Comparison of ENCODE assay signal across 8 cellular contexts in the genomic region with DNA sequence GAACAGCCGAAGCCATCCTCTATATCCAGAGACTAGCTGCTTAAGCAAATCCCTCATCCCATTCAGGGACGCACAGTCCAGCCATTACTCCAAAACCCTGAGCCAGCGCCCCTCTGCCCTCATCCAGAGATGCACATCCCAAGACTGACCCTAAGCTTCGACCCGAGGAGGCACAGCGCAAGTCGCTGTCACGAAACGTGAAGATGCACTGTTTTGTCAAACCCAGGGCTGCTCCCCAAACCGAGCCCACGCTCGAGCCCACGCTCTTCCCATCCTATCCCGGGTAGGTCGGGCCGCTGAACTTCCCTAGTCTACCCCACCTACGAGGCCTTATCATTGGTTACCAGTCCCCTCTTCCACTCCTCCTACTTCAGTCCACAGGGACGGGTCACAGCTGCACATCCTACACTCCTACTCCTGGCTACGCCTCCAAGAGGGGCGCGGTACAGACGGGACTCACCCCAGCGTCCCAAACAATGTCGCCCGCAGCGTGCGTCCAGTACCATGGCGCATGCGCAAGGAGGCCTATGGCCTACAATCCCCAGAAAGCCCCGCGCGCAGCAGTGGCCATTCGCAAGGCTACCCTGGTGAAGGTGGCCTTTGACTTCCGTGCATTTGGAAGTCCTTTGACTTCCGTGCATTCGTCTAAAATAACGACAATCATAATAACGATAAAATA. TPM values are rescaled to one million over a fixed set of nuclear protein-coding genes. Genes with fewer than 3 reads are reported as not detected.
DNase-seq lines count a peak whose midpoint lies in the region; ATAC-seq and TF ChIP-seq lines count a peak whose summit lies in the region.

A gene (minus strand): TSS at position 501 of the 679 bp plus-strand sequence. CDS start 4,395 bp downstream, outside the sequence.

- WGBS in prostate gland: under 1% methylated on average over 38 of the region's 38 CpGs

- H3K27me3 ChIP-seq in prostate gland (replicated peaks; ENCODE audit: insufficient read depth): no peaks in the 10 kb centered on the region

- TF ChIP-seq CTCF in GM10248 (IDR thresholded peaks at IDR 0.05; ENCODE audit: control extremely low read depth, extremely low read depth, low read depth, missing control alignments): no peak
- peak in 1 of 4 experiments; percentile 6 for TF ChIP-seq CTCF in prostate gland (IDR thresholded peaks at IDR 0.05)

- H3K9me3 ChIP-seq in prostate gland: no peaks in the 10 kb centered on the region

- CTCF ChIA-PET in GM10248 (lab: Yijun Ruan, JAX): no interaction called here

- ATAC-seq in left cardiac atrium (peak; percentile 100), HG02970 (IDR thresholded peaks at IDR 0.05; ENCODE audit: low FRiP score, unreplicated experiment) (no peak)

- DNase-seq in GM10248 (ENCODE audit: extremely low spot score) (peak; percentile 57), left cardiac atrium (peak; percentile 98), prostate gland (ENCODE audit: low spot score) (peak; percentile 91), ureter (ENCODE audit: low spot score) (peak; percentile 91), NCI-H2107 treated with DMSO at 0.1 percent for 48 hours (lab: John Stamatoyannopoulos, UW; ENCODE audit: unreplicated experiment) (no peak)
- DNase-seq in activated naive CD8-positive, alpha-beta T cell treated with anti-CD3 and anti-CD28 coated beads, Interleukin-2, amount 50 U/mL, for 16 hours (ENCODE audit: low read depth, low spot score): peak; percentile 73

- H3K36me3 ChIP-seq in prostate gland: no peaks in the 10 kb centered on the region

- POLR2A ChIA-PET in GM10248 (lab: Yijun Ruan, JAX): no interaction called here

- TF ChIP-seq POLR2A in prostate gland (IDR thresholded peaks at IDR 0.05): no peak

- H3K27ac ChIP-seq in prostate gland: peak within 1 kb of the TSS in 1 of 2 donors; percentile 19

- peak within 1 kb of the TSS; percentile 51 to 53 for H3K4me3 ChIP-seq in prostate gland

- intact Hi-C loops in left cardiac atrium (cut with DNase I): no loop called here
- intact Hi-C loops in prostate gland (cut with DNase I): no loop called here

- H3K4me1 ChIP-seq in prostate gland (replicated peaks): no peaks in the 10 kb centered on the region

TF ChIP-seq in PFSK-1, 5 proteins besides CTCF, POLR2A, EP300 and RAD21:
- TF ChIP-seq SIN3A (IDR thresholded peaks at IDR 0.05; ENCODE audit: borderline replicate concordance, insufficient read depth, low read length) (peak; percentile 49; the same call in 1 of the 2 replicates), FOXP2 (optimal IDR thresholded peaks at IDR 0.05; ENCODE audit: borderline replicate concordance, extremely low read depth, extremely low read length, insufficient read depth) (peak; percentile 64), TAF1 (IDR thresholded peaks at IDR 0.05; ENCODE audit: borderline replicate concordance, insufficient read depth, low read length) (no peak), POLR2AphosphoS5 (IDR thresholded peaks at IDR 0.05; ENCODE audit: low read depth, low read length) (0 out of 2 replicates have a peak, but pooled peaks have one; percentile 39)

RNA-seq across cellular contexts. Expression of the gene that starts here (rescaled TPM):
- 1.5 TPM for polyA plus RNA-seq in PFSK-1 (2012; ENCODE audit: insufficient read length, low read depth)
- total RNA-seq in left cardiac atrium: 1 to 10 TPM; 3.6 to 3.9 TPM
- 1 to 10 TPM; 2.3 to 5.4 TPM for total RNA-seq in prostate gland
- 6.6 TPM for total RNA-seq in ureter
